Comparison of ENCODE assay signal across 1 cellular context in genomic region chr20:57747889-57748456, GRCh38.
TF ChIP-seq lines count a peak whose summit lies in the region.

No MANE protein-coding gene starts in this region.

TF ChIP-seq in GM23338, 12 proteins besides CTCF, POLR2A, EP300 and RAD21 (continued from another document):
- no peak for TF ChIP-seq REST (IDR thresholded peaks at IDR 0.05; ENCODE audit: unreplicated experiment)
- TF ChIP-seq ZNF462 (CRISPR knock-in tag; IDR thresholded peaks at IDR 0.05): no peak
- TF ChIP-seq STAT1 (IDR thresholded peaks at IDR 0.05; ENCODE audit: unreplicated experiment): no peak
- TF ChIP-seq EZH2 (IDR thresholded peaks at IDR 0.05; ENCODE audit: low read depth, unreplicated experiment): no peak
